In genomic region chr4:40227284-40227683, GRCh38 we compare ENCODE assay signal across 1 cellular context.
TF ChIP-seq lines count a peak whose summit lies in the region.

No MANE protein-coding gene starts in this region.

TF ChIP-seq in GM12878, 131 proteins besides CTCF, POLR2A, EP300 and RAD21 (continued from another document and continues in another):
- TF ChIP-seq E2F8 (IDR thresholded peaks at IDR 0.05; ENCODE audit: low read depth, partially characterized antibody) (no peak), HDAC2 (IDR thresholded peaks at IDR 0.05) (no peak), MLLT1 (IDR thresholded peaks at IDR 0.05) (no peak; the same call in 1 of the 2 replicates), WRNIP1 (IDR thresholded peaks at IDR 0.05; ENCODE audit: borderline replicate concordance, low read depth, low read length) (no peak), HDGF (IDR thresholded peaks at IDR 0.05) (no peak), ELK1 (IDR thresholded peaks at IDR 0.05; ENCODE audit: low read depth, low read length) (no peak), RBBP5 (conservative IDR thresholded peaks at IDR 0.05) (no peak), PKNOX1 (IDR thresholded peaks at IDR 0.05) (no peak; the same call in 1 of the 2 replicates), GABPA (IDR thresholded peaks at IDR 0.05; ENCODE audit: low read depth) (0 out of 2 replicates have a peak, but pooled peaks have one; percentile 58), BRCA1 (IDR thresholded peaks at IDR 0.05; ENCODE audit: low read depth, low read length) (no peak), CHD4 (IDR thresholded peaks at IDR 0.05) (no peak), NFXL1 (IDR thresholded peaks at IDR 0.05; ENCODE audit: borderline replicate concordance) (no peak), MEF2B (IDR thresholded peaks at IDR 0.05; ENCODE audit: partially characterized antibody, poor library complexity, severe bottlenecking) (peak; percentile 75), TCF12 (IDR thresholded peaks at IDR 0.05; ENCODE audit: low read depth, low read length) (peak; percentile 75), NR2C2 (IDR thresholded peaks at IDR 0.05; ENCODE audit: borderline replicate concordance, control insufficient read depth, insufficient read length, low read depth) (no peak), ETV6 (conservative IDR thresholded peaks at IDR 0.05 in 1 of 2, IDR thresholded peaks at IDR 0.05 in 1 of 2; ENCODE audit: borderline replicate concordance in 1 of 2, low read depth in 1 of 2) (peak in 1 of 2 experiments; percentile 88; a peak in 2 of 4 replicates), YBX1 (IDR thresholded peaks at IDR 0.05) (no peak), ZNF24 (IDR thresholded peaks at IDR 0.05) (no peak), RFX5 (IDR thresholded peaks at IDR 0.05; ENCODE audit: low read depth, low read length) (no peak), MTA3 (IDR thresholded peaks at IDR 0.05; ENCODE audit: borderline replicate concordance, low read length) (peak; percentile 87), PRDM15 (CRISPR knock-in tag; IDR thresholded peaks at IDR 0.05) (no peak), ZNF384 (IDR thresholded peaks at IDR 0.05; ENCODE audit: borderline replicate concordance, low read depth, low read length) (peak; percentile 78; the same call in 1 of the 2 replicates), ATF7 (IDR thresholded peaks at IDR 0.05; ENCODE audit: low read depth) (peak; percentile 70; the same call in 1 of the 2 replicates), REST (IDR thresholded peaks at IDR 0.05; ENCODE audit: low read depth, low read length) (peak; percentile 36; the same call in 1 of the 2 replicates), MXI1 (IDR thresholded peaks at IDR 0.05; ENCODE audit: low read depth, low read length) (no peak), BMI1 (IDR thresholded peaks at IDR 0.05; ENCODE audit: borderline replicate concordance) (no peak), TAF1 (IDR thresholded peaks at IDR 0.05; ENCODE audit: borderline replicate concordance, low read depth, low read length) (no peak), RUNX3 (IDR thresholded peaks at IDR 0.05; ENCODE audit: low read length) (peak; percentile 97), SUZ12 (IDR thresholded peaks at IDR 0.05; ENCODE audit: unreplicated experiment) (no peak), BHLHE40 (IDR thresholded peaks at IDR 0.05; ENCODE audit: borderline replicate concordance in 1 of 2, low read depth in 2 of 2, low read length in 1 of 2) (peak; percentile 68 to 80), SMAD1 (IDR thresholded peaks at IDR 0.05; ENCODE audit: low read depth, partially characterized antibody) (no peak), ZNF217 (IDR thresholded peaks at IDR 0.05) (no peak), ZBTB11 (CRISPR knock-in tag; IDR thresholded peaks at IDR 0.05) (no peak), LARP7 (IDR thresholded peaks at IDR 0.05) (no peak), NR2C1 (IDR thresholded peaks at IDR 0.05) (no peak), PAX8 (IDR thresholded peaks at IDR 0.05) (no peak), RELB (IDR thresholded peaks at IDR 0.05; ENCODE audit: low read depth) (peak; percentile 86), PAX5 (IDR thresholded peaks at IDR 0.05; ENCODE audit: borderline replicate concordance, low read depth, low read length) (peak; percentile 72; the same call in 1 of the 2 replicates), KAT2A (conservative IDR thresholded peaks at IDR 0.05; ENCODE audit: control insufficient read depth, low read depth, low read length) (no peak), EZH2 (IDR thresholded peaks at IDR 0.05; ENCODE audit: borderline replicate concordance, control insufficient read depth, low read depth, low read length) (no peak), ZNF274 (IDR thresholded peaks at IDR 0.05; ENCODE audit: insufficient read depth, insufficient read length) (no peak), TCF3 (IDR thresholded peaks at IDR 0.05; ENCODE audit: borderline replicate concordance, insufficient read depth, low read depth, low read length) (0 out of 2 replicates have a peak, but pooled peaks have one; percentile 71)
